Comparison of ENCODE assay signal across 15 cellular contexts in genomic region chr10:102024799-102025198, GRCh38.
"Had no signal": no experiment of that assay in that cellular context is flagged by ENCODE, and none has a peak within 500 bp of the region (broad histone marks: within the 10 kb centered on the region; RNA-seq: fewer than 3 reads in every experiment).

No MANE protein-coding gene starts in this region.

- H3K9me3 ChIP-seq: left ventricle myocardium inferior, tibial artery had no signal

- H3K27me3 ChIP-seq: foreskin keratinocyte, tibial artery had no signal

- ATAC-seq: activated CD8-positive, alpha-beta T cell treated with anti-CD3 and anti-CD28 coated beads, Interleukin-2, amount 10 ng/mL, durations not matched to agents 7 days and 5 days; foreskin keratinocyte; WTC11 had no signal

- FAIRE-seq: astrocyte, islet of Langerhans had no signal

- H3K4me3 ChIP-seq: left ventricle myocardium inferior, skin epidermis, tibial artery had no signal

- H3K27ac ChIP-seq: foreskin keratinocyte, left ventricle myocardium inferior, parathyroid adenoma, tibial artery had no signal

- H3K4me1 ChIP-seq: foreskin keratinocyte, left ventricle myocardium inferior, parathyroid adenoma, tibial artery had no signal

- DNase-seq: activated CD4-positive, alpha-beta T cell treated with anti-CD3 and anti-CD28 coated beads for 48 hours; activated CD8-positive, alpha-beta memory T cell treated with anti-CD3 and anti-CD28 coated beads, Interleukin-2, amount 50 U/mL, for 48 hours; activated CD8-positive, alpha-beta T cell treated with anti-CD3 and anti-CD28 coated beads, Interleukin-2, amount 10 ng/mL, durations not matched to agents 7 days and 5 days; activated naive CD4-positive, alpha-beta T cell; foreskin keratinocyte; head of caudate nucleus; left ventricle myocardium inferior; mesendoderm; stimulated activated CD4-positive, alpha-beta T cell treated with anti-CD3 and anti-CD28 coated beads, Interleukin-4, amount 100 ng/mL, for 4 hours; tibial artery had no signal
